ENCODE assay signal across 13 cellular contexts in the genomic region with DNA sequence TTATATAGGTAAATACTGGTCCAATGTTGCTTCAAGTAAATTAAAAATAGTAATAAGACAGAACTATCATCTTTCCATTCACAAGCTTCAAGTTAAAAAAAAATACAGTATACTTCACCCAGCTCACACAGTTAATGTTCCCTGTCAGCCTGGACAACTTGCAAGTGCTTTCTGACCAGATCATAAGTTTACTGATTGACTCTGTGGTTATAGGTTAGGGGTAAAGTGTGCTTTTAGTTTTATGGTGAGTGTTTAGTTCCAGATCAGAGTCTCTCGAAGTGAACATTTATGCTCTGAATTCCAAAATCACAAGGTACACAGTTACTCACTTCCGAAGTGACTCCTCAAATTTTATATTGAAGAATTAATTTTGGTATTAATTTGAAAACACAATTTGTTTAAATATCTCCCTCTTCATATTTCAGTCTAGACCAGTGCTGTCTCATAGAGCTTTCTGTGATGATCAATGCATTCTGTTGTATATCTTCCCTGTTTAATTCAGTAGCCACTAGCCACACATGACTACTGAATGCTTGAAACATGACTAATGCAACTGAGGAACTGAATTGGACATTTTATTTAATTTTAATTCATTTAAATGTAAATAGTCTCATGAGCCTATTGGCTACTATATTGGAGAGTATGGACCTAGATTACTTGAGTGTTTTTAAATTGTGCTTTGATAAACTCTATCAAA.
DNase-seq lines count a peak whose midpoint lies in the region; ATAC-seq and TF ChIP-seq lines count a peak whose summit lies in the region.
"Had no signal": no experiment of that assay in that cellular context is flagged by ENCODE, and none has a peak within 500 bp of the region (broad histone marks: within the 10 kb centered on the region; RNA-seq: fewer than 3 reads in every experiment).

No MANE protein-coding gene starts in this region.

- no peaks in the 10 kb centered on the region for H3K9me2 ChIP-seq in SK-N-SH

- CTCF ChIA-PET in SK-N-SH (lab: Yijun Ruan, JAX) = interaction anchor here (0.6 kb wide), 1 partner anchor 16 kb away, joined by 3 read pairs; no protein-coding TSS in a partner anchor
- CTCF ChIA-PET in activated B cell treated with CpG ODN at 0.5 μM for 24 hours (lab: Charles Lee) = no interaction called here
- CTCF ChIA-PET in WTC11 (lab: Charles Lee) = no interaction called here

- no peak overlapping the region for H3K27ac ChIP-seq in SK-N-SH (ENCODE audit: low read depth in 2 of 2, low read length in 1 of 2)
- H3K27ac ChIP-seq: 22Rv1, neutrophil had no signal

- H3K4me1 ChIP-seq in SK-N-SH (ENCODE audit: control insufficient read depth in 1 of 2, insufficient read depth in 2 of 2, low read depth in 1 of 2, low read length in 1 of 2) = no peaks in the 10 kb centered on the region

- 56% methylated on average over 2 of the region's 2 CpGs for WGBS in SK-N-SH (ENCODE audit: low lambda C conversion rate)

- POLR2A ChIA-PET in SK-N-SH (lab: Yijun Ruan, JAX) = no interaction called here
- POLR2A ChIA-PET in activated B cell treated with CpG ODN at 0.5 μM for 24 hours (lab: Charles Lee) = interaction anchor here (0.6 to 1.3 kb wide), 2 partner anchors 33 to 60 kb away, joined by 3 to 4 read pairs; no protein-coding TSS in a partner anchor
- POLR2A ChIA-PET in WTC11 (lab: Charles Lee) = no interaction called here

- no peak for TF ChIP-seq RAD21 in SK-N-SH (IDR thresholded peaks at IDR 0.05; ENCODE audit: low read length)

- H3K4me1 Mint-ChIP-seq in activated B cell treated with CpG ODN at 0.5 μM for 24 hours = peaks cover 51% of the 10 kb centered on the region
- H3K4me1 Mint-ChIP-seq in WTC11 = peaks cover 6% of the 10 kb centered on the region
- no peaks in the 10 kb centered on the region for H3K4me1 Mint-ChIP-seq in activated T-helper 1 cell treated with anti-CD3 and anti-CD28 coated beads, Interleukin-12 subunit alpha, Interleukin-12 subunit beta, Interleukin-2, Interleukin-4 antibody, amounts not matched to agents 30 ng/mL and 10 ng/mL and 1 ng/mL, durations not matched to agents 14 hours and 24 hours and 36 hours (ENCODE audit: low read depth)

- H3K27me3 Mint-ChIP-seq in activated B cell treated with CpG ODN at 0.5 μM for 24 hours (no peaks in the 10 kb centered on the region), WTC11 (ENCODE audit: low read depth) (no peaks in the 10 kb centered on the region)
- H3K27me3 Mint-ChIP-seq in activated T-helper 1 cell treated with anti-CD3 and anti-CD28 coated beads, Interleukin-12 subunit alpha, Interleukin-12 subunit beta, Interleukin-2, Interleukin-4 antibody, amounts not matched to agents 30 ng/mL and 10 ng/mL and 1 ng/mL, durations not matched to agents 14 hours and 24 hours and 36 hours (ENCODE audit: insufficient read depth) = peaks cover 1% of the 10 kb centered on the region

- H3K36me3 Mint-ChIP-seq in activated B cell treated with CpG ODN at 0.5 μM for 24 hours (ENCODE audit: low read depth) (peaks cover 58% of the 10 kb centered on the region), WTC11 (no peaks in the 10 kb centered on the region)
- H3K36me3 Mint-ChIP-seq in activated T-helper 1 cell treated with anti-CD3 and anti-CD28 coated beads, Interleukin-12 subunit alpha, Interleukin-12 subunit beta, Interleukin-2, Interleukin-4 antibody, amounts not matched to agents 30 ng/mL and 10 ng/mL and 1 ng/mL, durations not matched to agents 14 hours and 24 hours and 36 hours (ENCODE audit: low read depth) = no peaks in the 10 kb centered on the region

- H3K36me3 ChIP-seq in SK-N-SH (replicated peaks in 1 of 2; ENCODE audit: control insufficient read depth in 1 of 2, insufficient read depth in 2 of 2, low read length in 1 of 2) = no peaks in the 10 kb centered on the region
- H3K36me3 ChIP-seq: neutrophil had no signal

- peaks cover 6% of the 10 kb centered on the region for H3K9me3 Mint-ChIP-seq in activated B cell treated with CpG ODN at 0.5 μM for 24 hours
- peaks cover 7% of the 10 kb centered on the region; the same call in 1 of the 2 replicates for H3K9me3 Mint-ChIP-seq in WTC11
- no peaks in the 10 kb centered on the region for H3K9me3 Mint-ChIP-seq in activated T-helper 1 cell treated with anti-CD3 and anti-CD28 coated beads, Interleukin-12 subunit alpha, Interleukin-12 subunit beta, Interleukin-2, Interleukin-4 antibody, amounts not matched to agents 30 ng/mL and 10 ng/mL and 1 ng/mL, durations not matched to agents 14 hours and 24 hours and 36 hours

- H3K9me3 ChIP-seq in SK-N-SH = no peaks in the 10 kb centered on the region
- H3K9me3 ChIP-seq: neutrophil had no signal

- H3K4me2 ChIP-seq in SK-N-SH = no peak overlapping the region

- no peaks in the 10 kb centered on the region for H3K27me3 ChIP-seq in SK-N-SH (ENCODE audit: insufficient read depth)
- H3K27me3 ChIP-seq: neutrophil had no signal

- DNase-seq in SK-N-SH (no peak), activated B cell treated with CpG ODN at 0.5 μM for 24 hours (no peak), WTC11 (ENCODE audit: low spot score) (no peak), superior temporal gyrus (ENCODE audit: extremely low spot score) (no peak), HUDEP-2 (lab: John Stamatoyannopoulos, UW; ENCODE audit: unreplicated experiment in 76 of 76) (no peak)
- no peak for DNase-seq in activated T-helper 1 cell treated with anti-CD3 and anti-CD28 coated beads, Interleukin-12 subunit alpha, Interleukin-12 subunit beta, Interleukin-2, Interleukin-4 antibody, amounts not matched to agents 30 ng/mL and 10 ng/mL and 1 ng/mL, durations not matched to agents 14 hours and 24 hours and 36 hours (ENCODE audit: low spot score)
- DNase-seq: cortex of kidney, GF-D8, NCI-H187 had no signal

- H3K4me3 ChIP-seq in SK-N-SH (ENCODE audit: low read depth in 2 of 2, low read length in 1 of 2) = no peak overlapping the region

- H3K9ac ChIP-seq in SK-N-SH = no peak overlapping the region

- TF ChIP-seq CTCF in SK-N-SH (IDR thresholded peaks at IDR 0.05) = no peak
- TF ChIP-seq CTCF in activated B cell treated with CpG ODN at 0.5 μM for 24 hours (IDR thresholded peaks at IDR 0.05) = no peak
- no peak for TF ChIP-seq CTCF in WTC11 (IDR thresholded peaks at IDR 0.05)

- peak overlapping the region; percentile 57 for H3K27ac Mint-ChIP-seq in activated B cell treated with CpG ODN at 0.5 μM for 24 hours
- H3K27ac Mint-ChIP-seq in WTC11 = no peak overlapping the region
- H3K27ac Mint-ChIP-seq in activated T-helper 1 cell treated with anti-CD3 and anti-CD28 coated beads, Interleukin-12 subunit alpha, Interleukin-12 subunit beta, Interleukin-2, Interleukin-4 antibody, amounts not matched to agents 30 ng/mL and 10 ng/mL and 1 ng/mL, durations not matched to agents 14 hours and 24 hours and 36 hours = no peak overlapping the region

- no peak for TF ChIP-seq EP300 in SK-N-SH (IDR thresholded peaks at IDR 0.05; ENCODE audit: borderline replicate concordance in 1 of 2, low read depth in 1 of 2, low read length in 1 of 2)

- H2AFZ ChIP-seq in SK-N-SH (ENCODE audit: low read depth) = no peak overlapping the region

- ATAC-seq in SK-N-SH treated with all-trans-retinoic acid at 6 μM for 48 hours (peak; percentile 56; the same call in 1 of the 3 replicates), HG03039 (IDR thresholded peaks at IDR 0.05; ENCODE audit: unreplicated experiment) (peak; percentile 66), activated B cell treated with CpG ODN at 0.5 μM for 24 hours (ENCODE audit: low read depth) (peak; percentile 21), WTC11 (no peak)

- intact Hi-C loops in activated B cell treated with CpG ODN at 0.5 μM for 24 hours (cut with micrococcal nuclease) = loop anchor here (2.0 kb wide), 1 partner anchor 15 kb away; no protein-coding TSS in a partner anchor
- intact Hi-C loops in activated T-helper 1 cell treated with anti-CD3 and anti-CD28 coated beads, Interleukin-12 subunit alpha, Interleukin-12 subunit beta, Interleukin-2, Interleukin-4 antibody, amounts not matched to agents 30 ng/mL and 10 ng/mL and 1 ng/mL, durations not matched to agents 14 hours and 24 hours and 36 hours (cut with micrococcal nuclease) = no loop called here

- H3K79me2 ChIP-seq in SK-N-SH (ENCODE audit: insufficient read depth) = no peaks in the 10 kb centered on the region

- H3F3A ChIP-seq in SK-N-SH (replicated peaks; ENCODE audit: insufficient read depth) = no peaks in the 10 kb centered on the region

- H3K4me3 Mint-ChIP-seq in activated B cell treated with CpG ODN at 0.5 μM for 24 hours = no peak overlapping the region
- no peak overlapping the region for H3K4me3 Mint-ChIP-seq in WTC11
- H3K4me3 Mint-ChIP-seq in activated T-helper 1 cell treated with anti-CD3 and anti-CD28 coated beads, Interleukin-12 subunit alpha, Interleukin-12 subunit beta, Interleukin-2, Interleukin-4 antibody, amounts not matched to agents 30 ng/mL and 10 ng/mL and 1 ng/mL, durations not matched to agents 14 hours and 24 hours and 36 hours = no peak overlapping the region

- H4K20me1 ChIP-seq in SK-N-SH (ENCODE audit: insufficient read depth) = no peaks in the 10 kb centered on the region

TF ChIP-seq in SK-N-SH treated with all-trans-retinoic acid at 6 μM for 48 hours, 23 proteins besides CTCF, POLR2A, EP300 and RAD21 (continues in another document):
- TF ChIP-seq ZFP30 (CRISPR knock-in tag; IDR thresholded peaks at IDR 0.05) (no peak), ZNF8 (CRISPR knock-in tag; IDR thresholded peaks at IDR 0.05) (no peak)

TF ChIP-seq in SK-N-SH, 30 proteins besides CTCF, POLR2A, EP300 and RAD21 (continues in another document):
- TF ChIP-seq GATA2 (CRISPR knock-in tag; IDR thresholded peaks at IDR 0.05) (no peak), NFIC (IDR thresholded peaks at IDR 0.05; ENCODE audit: borderline replicate concordance) (no peak), ELF1 (IDR thresholded peaks at IDR 0.05) (no peak), CHD2 (IDR thresholded peaks at IDR 0.05; ENCODE audit: low read length, partially characterized antibody) (no peak), FOSL2 (IDR thresholded peaks at IDR 0.05; ENCODE audit: borderline replicate concordance, low read depth) (no peak), FOXM1 (IDR thresholded peaks at IDR 0.05; ENCODE audit: low read depth) (no peak), FOXJ3 (CRISPR knock-in tag; IDR thresholded peaks at IDR 0.05) (no peak), POLR2AphosphoS5 (IDR thresholded peaks at IDR 0.05; ENCODE audit: low read depth, low read length) (no peak)

TF ChIP-seq in WTC11, 78 proteins besides CTCF, POLR2A, EP300 and RAD21:
- TF ChIP-seq ZNF219 (CRISPR knock-in tag; IDR thresholded peaks at IDR 0.05; ENCODE audit: borderline replicate concordance) (no peak), USF2 (CRISPR knock-in tag; IDR thresholded peaks at IDR 0.05) (no peak)
